In genomic region chr7:151249732-151250072, GRCh38 we compare ENCODE assay signal across 8 cellular contexts. TPM values are rescaled to one million over a fixed set of nuclear protein-coding genes. Genes with fewer than 3 reads are reported as not detected.
DNase-seq lines count a peak whose midpoint lies in the region; ATAC-seq and TF ChIP-seq lines count a peak whose summit lies in the region.

No MANE protein-coding gene starts in this region.

- H3K4me3 ChIP-seq in MG63 (no peak overlapping the region), esophagus (ENCODE audit: low read depth in 1 of 2, low read length in 2 of 2) (no peak overlapping the region)
- H3K4me3 ChIP-seq in effector memory CD4-positive, alpha-beta T cell (ENCODE audit: insufficient read depth, low read depth, low read length, poor library complexity, severe bottlenecking) = no peak overlapping the region

- no peaks in the 10 kb centered on the region for H3K27me3 ChIP-seq in MG63
- no peaks in the 10 kb centered on the region for H3K27me3 ChIP-seq in esophagus (ENCODE audit: control insufficient read depth in 1 of 2, insufficient read depth in 2 of 2, low read length in 2 of 2)
- H3K27me3 ChIP-seq in effector memory CD4-positive, alpha-beta T cell (replicated peaks; ENCODE audit: control insufficient read depth, insufficient read depth, low read length, poor library complexity, severe bottlenecking) = peaks cover 33% of the 10 kb centered on the region

- peaks cover 2 to 21% of the 10 kb centered on the region in 2 donors for H3K4me1 ChIP-seq in esophagus (ENCODE audit: control insufficient read depth in 2 of 2, insufficient read depth in 2 of 2, low read length in 1 of 2)
- peaks cover 29% of the 10 kb centered on the region for H3K4me1 ChIP-seq in effector memory CD4-positive, alpha-beta T cell (ENCODE audit: control insufficient read depth, insufficient read depth, low read length, poor library complexity, severe bottlenecking)

- 15 to 17% methylated on average over 4 to 5 of the region's 5 CpGs for WGBS in esophagus, 2 donors

- H3K36me3 ChIP-seq in MG63 (no peaks in the 10 kb centered on the region), esophagus (ENCODE audit: control insufficient read depth in 2 of 2, insufficient read depth in 2 of 2, low read length in 1 of 2) (no peaks in the 10 kb centered on the region)
- no peaks in the 10 kb centered on the region for H3K36me3 ChIP-seq in effector memory CD4-positive, alpha-beta T cell (ENCODE audit: control insufficient read depth, insufficient read depth, low read length)

- H3K27ac ChIP-seq in esophagus (ENCODE audit: low read depth in 2 of 2, low read length in 1 of 2) = peak overlapping the region; percentile 79 to 85
- no peak overlapping the region for H3K27ac ChIP-seq in effector memory CD4-positive, alpha-beta T cell (ENCODE audit: insufficient read depth, low read length, poor library complexity, severe bottlenecking)

- H3K4me1 Mint-ChIP-seq in nephron = peaks cover 62% of the 10 kb centered on the region

- DNase-seq in AG20443 (ENCODE audit: low spot score) (peak; percentile 78), MG63 (peak; percentile 54), NCI-H2029 treated with DMSO at 0.1 percent for 48 hours (lab: John Stamatoyannopoulos, UW) (no peak), COLO668 (lab: John Stamatoyannopoulos, UW; ENCODE audit: unreplicated experiment) (no peak)
- DNase-seq in effector memory CD4-positive, alpha-beta T cell = no peak

- H3K36me3 Mint-ChIP-seq in nephron (ENCODE audit: low read depth) = no peaks in the 10 kb centered on the region

- H3K27ac Mint-ChIP-seq in nephron = peak overlapping the region; percentile 98 to 100 (median 98)

- no peaks in the 10 kb centered on the region for H3K9me3 ChIP-seq in MG63
- H3K9me3 ChIP-seq in esophagus (ENCODE audit: control insufficient read depth in 2 of 2, insufficient read depth in 1 of 2, low read depth in 1 of 2, low read length in 1 of 2) = no peaks in the 10 kb centered on the region
- H3K9me3 ChIP-seq in effector memory CD4-positive, alpha-beta T cell (ENCODE audit: control insufficient read depth, low read length) = no peaks in the 10 kb centered on the region

- H3K9me3 Mint-ChIP-seq in nephron = no peaks in the 10 kb centered on the region

- no peaks in the 10 kb centered on the region for H3K27me3 Mint-ChIP-seq in nephron (ENCODE audit: low read depth)

- TF ChIP-seq CTCF in nephron (IDR thresholded peaks at IDR 0.05; ENCODE audit: unreplicated experiment in 3 of 3) = no peak

- no peak for ATAC-seq in HG02759 (IDR thresholded peaks at IDR 0.05; ENCODE audit: unreplicated experiment)

- peak overlapping the region; percentile 79 to 98 (median 89) for H3K4me3 Mint-ChIP-seq in nephron

RNA-seq across cellular contexts. Expression of gene SMARCD3, which starts 1.2 kb away (rescaled TPM):
- 12.0 and 14.2 TPM in 2 replicates for total RNA-seq in MG63 (2014; rRNA removed; shearing (Covaris generic); ENCODE audit: low replicate concordance)
- 1 to 10 TPM; 7.5 to 8.3 TPM for polyA plus RNA-seq in esophagus

RNA-seq across cellular contexts. Expression of gene CHPF2, which starts 17.4 kb away (rescaled TPM):
- 15.4 and 26.5 TPM in 2 replicates for total RNA-seq in MG63 (2014; rRNA removed; shearing (Covaris generic); ENCODE audit: low replicate concordance)
- polyA plus RNA-seq in esophagus = 10 to 100 TPM; 10.8 to 13.6 TPM

RNA-seq across cellular contexts. Expression of gene ABCF2, which starts 22.7 kb away (rescaled TPM):
- total RNA-seq in MG63 (2014; rRNA removed; shearing (Covaris generic); ENCODE audit: low replicate concordance) = 48.4 and 75.0 TPM in 2 replicates
- 10 to 100 TPM in 1 of 2 donors, 1 to 10 TPM in 1; 8.6 to 19.8 TPM for polyA plus RNA-seq in esophagus

RNA-seq across cellular contexts. Expression of gene H2BK1, which starts 39.4 kb away (rescaled TPM):
- total RNA-seq in MG63 (2014; rRNA removed; shearing (Covaris generic); ENCODE audit: low replicate concordance) = not detected in 2 replicates
- not detected for polyA plus RNA-seq in esophagus

Comparison
In these comparisons a context has a peak if more than half of its experiments do, and no peak if none do; other contexts are left out.
1. DNase-seq: peak in AG20443 (single experiment) and MG63 (single experiment); none in NCI-H2029 treated with DMSO at 0.1 percent for 48 hours (single experiment), COLO668 (single experiment) and effector memory CD4-positive, alpha-beta T cell (0 of 3).